In genomic region chr18:75341267-75341666, GRCh38 we compare ENCODE assay signal across 24 cellular contexts.
DNase-seq lines count a peak whose midpoint lies in the region; ATAC-seq and TF ChIP-seq lines count a peak whose summit lies in the region.
"Had no signal": no experiment of that assay in that cellular context is flagged by ENCODE, and none has a peak within 500 bp of the region (broad histone marks: within the 10 kb centered on the region; RNA-seq: fewer than 3 reads in every experiment).

No MANE protein-coding gene starts in this region.

- no peak for TF ChIP-seq CTCF in thyroid gland (IDR thresholded peaks at IDR 0.05)
- no peak for TF ChIP-seq CTCF in CD8-positive, alpha-beta T cell (IDR thresholded peaks at IDR 0.05)

- H3K27me3 Mint-ChIP-seq in CD8-positive, alpha-beta T cell (ENCODE audit: low read depth): peaks cover 8% of the 10 kb centered on the region
- H3K27me3 Mint-ChIP-seq: stimulated activated naive CD8-positive, alpha-beta T cell treated with anti-CD3 and anti-CD28 coated beads, Interleukin-15, Interleukin-2, amounts not matched to agents 100 ng/mL and 50 ng/mL, for 24 hours had no signal

- H3K4me3 Mint-ChIP-seq in CD8-positive, alpha-beta T cell: no peak overlapping the region
- H3K4me3 Mint-ChIP-seq: IgD-negative memory B cell; naive thymus-derived CD8-positive, alpha-beta T cell; stimulated activated naive CD8-positive, alpha-beta T cell treated with anti-CD3 and anti-CD28 coated beads, Interleukin-15, Interleukin-2, amounts not matched to agents 100 ng/mL and 50 ng/mL, for 24 hours; T-helper 1 cell treated with Interleukin-12 subunit alpha and Interleukin-12 subunit beta and Interleukin-4 antibody, amounts not matched to agents 30 μg/mL and 1 μg/mL, for 36 hours had no signal

- WGBS in thyroid gland, 2 donors: 36 to 44% methylated on average over 9 of the region's 9 CpGs

- no peak overlapping the region for H3K27ac Mint-ChIP-seq in CD8-positive, alpha-beta T cell
- H3K27ac Mint-ChIP-seq: naive thymus-derived CD8-positive, alpha-beta T cell; stimulated activated naive CD8-positive, alpha-beta T cell treated with anti-CD3 and anti-CD28 coated beads, Interleukin-15, Interleukin-2, amounts not matched to agents 100 ng/mL and 50 ng/mL, for 24 hours; T-helper 1 cell treated with Interleukin-12 subunit alpha and Interleukin-12 subunit beta and Interleukin-4 antibody, amounts not matched to agents 30 μg/mL and 1 μg/mL, for 36 hours had no signal

- no peaks in the 10 kb centered on the region for H3K9me3 Mint-ChIP-seq in CD8-positive, alpha-beta T cell
- H3K9me3 Mint-ChIP-seq: IgD-negative memory B cell; naive thymus-derived CD8-positive, alpha-beta T cell; stimulated activated naive CD8-positive, alpha-beta T cell treated with anti-CD3 and anti-CD28 coated beads, Interleukin-15, Interleukin-2, amounts not matched to agents 100 ng/mL and 50 ng/mL, for 24 hours; T-helper 1 cell treated with Interleukin-12 subunit alpha and Interleukin-12 subunit beta and Interleukin-4 antibody, amounts not matched to agents 30 μg/mL and 1 μg/mL, for 36 hours had no signal

- ATAC-seq in HG02588 (IDR thresholded peaks at IDR 0.05; ENCODE audit: unreplicated experiment): no peak
- no peak for ATAC-seq in CD8-positive, alpha-beta T cell
- ATAC-seq: naive thymus-derived CD8-positive, alpha-beta T cell had no signal

- H3K4me1 Mint-ChIP-seq in CD8-positive, alpha-beta T cell (ENCODE audit: low read depth): no peaks in the 10 kb centered on the region
- H3K4me1 Mint-ChIP-seq: IgD-negative memory B cell; naive thymus-derived CD8-positive, alpha-beta T cell had no signal

- no peaks in the 10 kb centered on the region for H3K36me3 Mint-ChIP-seq in CD8-positive, alpha-beta T cell
- H3K36me3 Mint-ChIP-seq: IgD-negative memory B cell; naive thymus-derived CD8-positive, alpha-beta T cell had no signal

- peak; percentile 6 for DNase-seq in NCI-H2227 (lab: John Stamatoyannopoulos, UW; ENCODE audit: unreplicated experiment)
- no peak for DNase-seq in NCI-H2227 treated with DMSO at 0.1 percent for 48 hours (lab: John Stamatoyannopoulos, UW)
- peak; percentile 53 for DNase-seq in astrocyte of the hippocampus (ENCODE audit: low read depth, low spot score)
- DNase-seq in iPS-NIHi11 (ENCODE audit: low spot score): peak; percentile 48
- peak; percentile 6 to 20 for DNase-seq in thyroid gland
- DNase-seq in T-helper 1 cell: no peak
- DNase-seq in CD8-positive, alpha-beta T cell: no peak
- DNase-seq: activated CD4-positive, alpha-beta T cell treated with anti-CD3 and anti-CD28 coated beads, Interleukin-2, amount 50 U/mL, for 4 hours; activated naive CD4-positive, alpha-beta T cell; cerebellar nuclear complex; effector CD8-positive, alpha-beta T cell; GDM1; islet precursor cell; naive thymus-derived CD8-positive, alpha-beta T cell; NCI-H345; SHP77; stimulated activated CD4-positive, alpha-beta T cell treated with anti-CD3 and anti-CD28 coated beads, Interleukin-2, amount 100 ng/mL, for 48 hours; transverse colon had no signal

- no peaks in the 10 kb centered on the region for H3K27me3 ChIP-seq in thyroid gland
- H3K27me3 ChIP-seq in CD8-positive, alpha-beta T cell (ENCODE audit: insufficient read depth, low read length): no peaks in the 10 kb centered on the region
- H3K27me3 ChIP-seq: BLaER1 treated with 17β-estradiol and CSF1 and Interleukin-3, amounts not matched to agents 10 nM and 100 nM; transverse colon had no signal

- TF ChIP-seq POLR2A in thyroid gland (IDR thresholded peaks at IDR 0.05): no peak

- H3K4me1 ChIP-seq in thyroid gland: no peaks in the 10 kb centered on the region
- no peaks in the 10 kb centered on the region for H3K4me1 ChIP-seq in CD8-positive, alpha-beta T cell (ENCODE audit: insufficient read depth, low read length)
- H3K4me1 ChIP-seq: transverse colon had no signal

- H3K4me3 ChIP-seq in thyroid gland (replicated peaks in 1 of 3): no peak overlapping the region
- H3K4me3 ChIP-seq in CD8-positive, alpha-beta T cell (ENCODE audit: low read depth, low read length): no peak overlapping the region
- H3K4me3 ChIP-seq: BLaER1 treated with 17β-estradiol and CSF1 and Interleukin-3, amounts not matched to agents 10 nM and 100 nM; transverse colon had no signal

- no peak overlapping the region for H3K27ac ChIP-seq in thyroid gland
- H3K27ac ChIP-seq in CD8-positive, alpha-beta T cell (ENCODE audit: low read depth, low read length): no peak overlapping the region
- H3K27ac ChIP-seq: BLaER1 treated with 17β-estradiol and CSF1 and Interleukin-3, amounts not matched to agents 10 nM and 100 nM; transverse colon; VCaP had no signal

- CTCF ChIA-PET in CD8-positive, alpha-beta T cell (lab: Charles Lee): no interaction called here

- no peaks in the 10 kb centered on the region for H3K9me3 ChIP-seq in thyroid gland
- no peaks in the 10 kb centered on the region for H3K9me3 ChIP-seq in CD8-positive, alpha-beta T cell (ENCODE audit: low read length)
- H3K9me3 ChIP-seq: BLaER1 treated with 17β-estradiol and CSF1 and Interleukin-3, amounts not matched to agents 10 nM and 100 nM; transverse colon had no signal

- intact Hi-C loops in thyroid gland (cut with DNase I): no loop called here
- intact Hi-C loops in CD8-positive, alpha-beta T cell (cut with DNase I, micrococcal nuclease): no loop called here

- POLR2A ChIA-PET in CD8-positive, alpha-beta T cell (lab: Charles Lee): no interaction called here

- H3K36me3 ChIP-seq in thyroid gland: no peaks in the 10 kb centered on the region
- H3K36me3 ChIP-seq in CD8-positive, alpha-beta T cell (ENCODE audit: insufficient read depth, low read length): no peaks in the 10 kb centered on the region
- H3K36me3 ChIP-seq: BLaER1 treated with 17β-estradiol and CSF1 and Interleukin-3, amounts not matched to agents 10 nM and 100 nM; transverse colon had no signal

Comparison
In these comparisons a context has a peak if more than half of its experiments do, and no peak if none do; other contexts are left out.
1. DNase-seq: peak in NCI-H2227 (single experiment), astrocyte of the hippocampus (single experiment), iPS-NIHi11 (single experiment) and thyroid gland (2 of 2); none in NCI-H2227 treated with DMSO at 0.1 percent for 48 hours (single experiment), T-helper 1 cell (0 of 5) and CD8-positive, alpha-beta T cell (0 of 7).